8 cellular contexts compared by ENCODE assay signal in genomic region chr10:43689618-43689954, GRCh38. TPM values are rescaled to one million over a fixed set of nuclear protein-coding genes. Genes with fewer than 3 reads are reported as not detected.
DNase-seq lines count a peak whose midpoint lies in the region; ATAC-seq, FAIRE-seq and TF ChIP-seq lines count a peak whose summit lies in the region.

No MANE protein-coding gene starts in this region.

- H3K9me3 Mint-ChIP-seq in activated T-cell treated with anti-CD3 and anti-CD28 coated beads, Interleukin-2, amount 50 U/mL, for 4 hours: no peaks in the 10 kb centered on the region

- no peaks in the 10 kb centered on the region for H3K36me3 Mint-ChIP-seq in activated T-cell treated with anti-CD3 and anti-CD28 coated beads, Interleukin-2, amount 50 U/mL, for 4 hours (ENCODE audit: insufficient read depth)

- peak; percentile 12 for ATAC-seq in GM18861 (IDR thresholded peaks at IDR 0.05; ENCODE audit: unreplicated experiment)
- ATAC-seq in HG03521 (IDR thresholded peaks at IDR 0.05; ENCODE audit: unreplicated experiment): peak; percentile 31
- ATAC-seq in activated T-cell treated with anti-CD3 and anti-CD28 coated beads, Interleukin-2, amount 50 U/mL, for 4 hours: peak; percentile 63 to 64
- peak; percentile 55 for ATAC-seq in omental fat pad (ENCODE audit: low FRiP score)
- ATAC-seq in GM21576 (IDR thresholded peaks at IDR 0.05; ENCODE audit: unreplicated experiment): no peak

- DNase-seq in AG20443 (ENCODE audit: low spot score) (peak; percentile 85), frontal cortex (ENCODE audit: low spot score in 2 of 2) (peak; percentile 63 to 72), omental fat pad (ENCODE audit: low spot score) (no peak), KG1 (lab: John Stamatoyannopoulos, UW) (no peak)
- no peak for DNase-seq in activated T-cell treated with anti-CD3 and anti-CD28 coated beads, Interleukin-2, amount 50 U/mL, for 4 hours

- H3K4me1 Mint-ChIP-seq in activated T-cell treated with anti-CD3 and anti-CD28 coated beads, Interleukin-2, amount 50 U/mL, for 4 hours (ENCODE audit: low read depth): peaks cover 7% of the 10 kb centered on the region

- no peak for TF ChIP-seq CTCF in omental fat pad (IDR thresholded peaks at IDR 0.05)

- peak overlapping the region; percentile 88 for H3K4me3 Mint-ChIP-seq in activated T-cell treated with anti-CD3 and anti-CD28 coated beads, Interleukin-2, amount 50 U/mL, for 4 hours

- no peak for FAIRE-seq in frontal cortex (lab: Jason Lieb, UNC)

- peaks cover 28% of the 10 kb centered on the region for H3K27me3 Mint-ChIP-seq in activated T-cell treated with anti-CD3 and anti-CD28 coated beads, Interleukin-2, amount 50 U/mL, for 4 hours (ENCODE audit: low read depth)

RNA-seq across cellular contexts. Expression of gene ZNF32, which starts 40.9 kb away (rescaled TPM):
- 10 to 100 TPM; 17.8 to 23.6 (median 22.4) TPM for total RNA-seq in activated T-cell treated with anti-CD3 and anti-CD28 coated beads, Interleukin-2, amount 50 U/mL, for 4 hours
- total RNA-seq in frontal cortex: 59.9 TPM
- 10 to 100 TPM; 29.7 to 48.1 (median 35.3) TPM for total RNA-seq in omental fat pad

Comparison
In these comparisons a context has a peak if more than half of its experiments do, and no peak if none do; other contexts are left out.
1. DNase-seq: peak in AG20443 (single experiment) and frontal cortex (2 of 2); none in activated T-cell treated with anti-CD3 and anti-CD28 coated beads, Interleukin-2, amount 50 U/mL, for 4 hours (single experiment), omental fat pad (single experiment) and KG1 (single experiment).